ENCODE assay signal across 1 cellular context in the genomic region with DNA sequence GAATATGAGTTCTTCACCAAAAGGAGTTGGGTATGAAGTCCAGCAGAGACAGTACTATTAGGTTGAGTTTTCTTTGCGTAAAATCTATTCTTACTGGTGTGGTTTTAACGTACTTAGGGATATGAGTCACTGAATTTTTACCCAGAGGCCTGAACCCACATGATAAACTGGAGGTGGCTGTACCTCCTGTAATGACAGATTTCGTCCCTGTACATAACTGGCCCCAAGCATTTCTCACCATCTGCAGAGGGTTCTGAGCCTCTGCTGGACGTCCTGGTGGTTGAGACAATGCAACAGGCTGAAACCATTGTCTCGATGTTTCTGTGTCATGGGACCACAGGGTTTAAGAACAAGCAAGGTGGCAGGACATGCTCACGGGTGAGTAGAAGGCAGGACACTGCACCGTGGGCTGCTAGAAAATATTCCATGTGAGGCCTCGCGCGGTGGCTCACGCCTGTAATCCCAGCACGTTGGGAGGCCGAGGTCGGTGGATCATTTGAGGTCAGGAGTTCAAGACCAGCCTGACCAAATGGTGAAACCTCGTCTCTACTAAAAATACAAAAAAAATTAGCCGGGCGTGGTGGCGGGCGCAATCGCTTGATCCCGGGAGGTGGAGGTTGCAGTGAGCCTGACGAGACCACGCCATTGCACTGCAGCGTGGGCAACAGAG.
TF ChIP-seq lines count a peak whose summit lies in the region.

No MANE protein-coding gene starts in this region.

TF ChIP-seq in WTC11, 78 proteins besides CTCF, POLR2A, EP300 and RAD21 (continued from another document):
- TF ChIP-seq, protein P1, sequence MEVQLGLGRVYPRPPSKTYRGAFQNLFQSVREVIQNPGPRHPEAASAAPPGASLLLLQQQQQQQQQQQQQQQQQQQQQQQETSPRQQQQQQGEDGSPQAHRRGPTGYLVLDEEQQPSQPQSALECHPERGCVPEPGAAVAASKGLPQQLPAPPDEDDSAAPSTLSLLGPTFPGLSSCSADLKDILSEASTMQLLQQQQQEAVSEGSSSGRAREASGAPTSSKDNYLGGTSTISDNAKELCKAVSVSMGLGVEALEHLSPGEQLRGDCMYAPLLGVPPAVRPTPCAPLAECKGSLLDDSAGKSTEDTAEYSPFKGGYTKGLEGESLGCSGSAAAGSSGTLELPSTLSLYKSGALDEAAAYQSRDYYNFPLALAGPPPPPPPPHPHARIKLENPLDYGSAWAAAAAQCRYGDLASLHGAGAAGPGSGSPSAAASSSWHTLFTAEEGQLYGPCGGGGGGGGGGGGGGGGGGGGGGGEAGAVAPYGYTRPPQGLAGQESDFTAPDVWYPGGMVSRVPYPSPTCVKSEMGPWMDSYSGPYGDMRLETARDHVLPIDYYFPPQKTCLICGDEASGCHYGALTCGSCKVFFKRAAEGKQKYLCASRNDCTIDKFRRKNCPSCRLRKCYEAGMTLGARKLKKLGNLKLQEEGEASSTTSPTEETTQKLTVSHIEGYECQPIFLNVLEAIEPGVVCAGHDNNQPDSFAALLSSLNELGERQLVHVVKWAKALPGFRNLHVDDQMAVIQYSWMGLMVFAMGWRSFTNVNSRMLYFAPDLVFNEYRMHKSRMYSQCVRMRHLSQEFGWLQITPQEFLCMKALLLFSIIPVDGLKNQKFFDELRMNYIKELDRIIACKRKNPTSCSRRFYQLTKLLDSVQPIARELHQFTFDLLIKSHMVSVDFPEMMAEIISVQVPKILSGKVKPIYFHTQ (CRISPR knock-in tag; IDR thresholded peaks at IDR 0.05) = no peak
- TF ChIP-seq USF1 (CRISPR knock-in tag; IDR thresholded peaks at IDR 0.05) (no peak), NFYB (CRISPR knock-in tag; conservative IDR thresholded peaks at IDR 0.05; ENCODE audit: low read depth) (no peak), GTF2I (CRISPR knock-in tag; conservative IDR thresholded peaks at IDR 0.05) (no peak), TEAD4 (CRISPR knock-in tag; IDR thresholded peaks at IDR 0.05) (no peak), HMGXB4 (CRISPR knock-in tag; IDR thresholded peaks at IDR 0.05) (no peak), IRF2 (CRISPR knock-in tag; IDR thresholded peaks at IDR 0.05; ENCODE audit: borderline replicate concordance, low read depth) (no peak)
- TF ChIP-seq, protein P2, sequence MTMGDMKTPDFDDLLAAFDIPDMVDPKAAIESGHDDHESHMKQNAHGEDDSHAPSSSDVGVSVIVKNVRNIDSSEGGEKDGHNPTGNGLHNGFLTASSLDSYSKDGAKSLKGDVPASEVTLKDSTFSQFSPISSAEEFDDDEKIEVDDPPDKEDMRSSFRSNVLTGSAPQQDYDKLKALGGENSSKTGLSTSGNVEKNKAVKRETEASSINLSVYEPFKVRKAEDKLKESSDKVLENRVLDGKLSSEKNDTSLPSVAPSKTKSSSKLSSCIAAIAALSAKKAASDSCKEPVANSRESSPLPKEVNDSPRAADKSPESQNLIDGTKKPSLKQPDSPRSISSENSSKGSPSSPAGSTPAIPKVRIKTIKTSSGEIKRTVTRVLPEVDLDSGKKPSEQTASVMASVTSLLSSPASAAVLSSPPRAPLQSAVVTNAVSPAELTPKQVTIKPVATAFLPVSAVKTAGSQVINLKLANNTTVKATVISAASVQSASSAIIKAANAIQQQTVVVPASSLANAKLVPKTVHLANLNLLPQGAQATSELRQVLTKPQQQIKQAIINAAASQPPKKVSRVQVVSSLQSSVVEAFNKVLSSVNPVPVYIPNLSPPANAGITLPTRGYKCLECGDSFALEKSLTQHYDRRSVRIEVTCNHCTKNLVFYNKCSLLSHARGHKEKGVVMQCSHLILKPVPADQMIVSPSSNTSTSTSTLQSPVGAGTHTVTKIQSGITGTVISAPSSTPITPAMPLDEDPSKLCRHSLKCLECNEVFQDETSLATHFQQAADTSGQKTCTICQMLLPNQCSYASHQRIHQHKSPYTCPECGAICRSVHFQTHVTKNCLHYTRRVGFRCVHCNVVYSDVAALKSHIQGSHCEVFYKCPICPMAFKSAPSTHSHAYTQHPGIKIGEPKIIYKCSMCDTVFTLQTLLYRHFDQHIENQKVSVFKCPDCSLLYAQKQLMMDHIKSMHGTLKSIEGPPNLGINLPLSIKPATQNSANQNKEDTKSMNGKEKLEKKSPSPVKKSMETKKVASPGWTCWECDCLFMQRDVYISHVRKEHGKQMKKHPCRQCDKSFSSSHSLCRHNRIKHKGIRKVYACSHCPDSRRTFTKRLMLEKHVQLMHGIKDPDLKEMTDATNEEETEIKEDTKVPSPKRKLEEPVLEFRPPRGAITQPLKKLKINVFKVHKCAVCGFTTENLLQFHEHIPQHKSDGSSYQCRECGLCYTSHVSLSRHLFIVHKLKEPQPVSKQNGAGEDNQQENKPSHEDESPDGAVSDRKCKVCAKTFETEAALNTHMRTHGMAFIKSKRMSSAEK (CRISPR knock-in tag; IDR thresholded peaks at IDR 0.05; ENCODE audit: borderline replicate concordance) = no peak
- TF ChIP-seq, protein P3, sequence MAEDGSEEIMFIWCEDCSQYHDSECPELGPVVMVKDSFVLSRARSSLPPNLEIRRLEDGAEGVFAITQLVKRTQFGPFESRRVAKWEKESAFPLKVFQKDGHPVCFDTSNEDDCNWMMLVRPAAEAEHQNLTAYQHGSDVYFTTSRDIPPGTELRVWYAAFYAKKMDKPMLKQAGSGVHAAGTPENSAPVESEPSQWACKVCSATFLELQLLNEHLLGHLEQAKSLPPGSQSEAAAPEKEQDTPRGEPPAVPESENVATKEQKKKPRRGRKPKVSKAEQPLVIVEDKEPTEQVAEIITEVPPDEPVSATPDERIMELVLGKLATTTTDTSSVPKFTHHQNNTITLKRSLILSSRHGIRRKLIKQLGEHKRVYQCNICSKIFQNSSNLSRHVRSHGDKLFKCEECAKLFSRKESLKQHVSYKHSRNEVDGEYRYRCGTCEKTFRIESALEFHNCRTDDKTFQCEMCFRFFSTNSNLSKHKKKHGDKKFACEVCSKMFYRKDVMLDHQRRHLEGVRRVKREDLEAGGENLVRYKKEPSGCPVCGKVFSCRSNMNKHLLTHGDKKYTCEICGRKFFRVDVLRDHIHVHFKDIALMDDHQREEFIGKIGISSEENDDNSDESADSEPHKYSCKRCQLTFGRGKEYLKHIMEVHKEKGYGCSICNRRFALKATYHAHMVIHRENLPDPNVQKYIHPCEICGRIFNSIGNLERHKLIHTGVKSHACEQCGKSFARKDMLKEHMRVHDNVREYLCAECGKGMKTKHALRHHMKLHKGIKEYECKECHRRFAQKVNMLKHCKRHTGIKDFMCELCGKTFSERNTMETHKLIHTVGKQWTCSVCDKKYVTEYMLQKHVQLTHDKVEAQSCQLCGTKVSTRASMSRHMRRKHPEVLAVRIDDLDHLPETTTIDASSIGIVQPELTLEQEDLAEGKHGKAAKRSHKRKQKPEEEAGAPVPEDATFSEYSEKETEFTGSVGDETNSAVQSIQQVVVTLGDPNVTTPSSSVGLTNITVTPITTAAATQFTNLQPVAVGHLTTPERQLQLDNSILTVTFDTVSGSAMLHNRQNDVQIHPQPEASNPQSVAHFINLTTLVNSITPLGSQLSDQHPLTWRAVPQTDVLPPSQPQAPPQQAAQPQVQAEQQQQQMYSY (CRISPR knock-in tag; IDR thresholded peaks at IDR 0.05) = no peak
- TF ChIP-seq, protein P4, sequence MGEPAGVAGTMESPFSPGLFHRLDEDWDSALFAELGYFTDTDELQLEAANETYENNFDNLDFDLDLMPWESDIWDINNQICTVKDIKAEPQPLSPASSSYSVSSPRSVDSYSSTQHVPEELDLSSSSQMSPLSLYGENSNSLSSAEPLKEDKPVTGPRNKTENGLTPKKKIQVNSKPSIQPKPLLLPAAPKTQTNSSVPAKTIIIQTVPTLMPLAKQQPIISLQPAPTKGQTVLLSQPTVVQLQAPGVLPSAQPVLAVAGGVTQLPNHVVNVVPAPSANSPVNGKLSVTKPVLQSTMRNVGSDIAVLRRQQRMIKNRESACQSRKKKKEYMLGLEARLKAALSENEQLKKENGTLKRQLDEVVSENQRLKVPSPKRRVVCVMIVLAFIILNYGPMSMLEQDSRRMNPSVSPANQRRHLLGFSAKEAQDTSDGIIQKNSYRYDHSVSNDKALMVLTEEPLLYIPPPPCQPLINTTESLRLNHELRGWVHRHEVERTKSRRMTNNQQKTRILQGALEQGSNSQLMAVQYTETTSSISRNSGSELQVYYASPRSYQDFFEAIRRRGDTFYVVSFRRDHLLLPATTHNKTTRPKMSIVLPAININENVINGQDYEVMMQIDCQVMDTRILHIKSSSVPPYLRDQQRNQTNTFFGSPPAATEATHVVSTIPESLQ (CRISPR knock-in tag; IDR thresholded peaks at IDR 0.05) = no peak
